Comparison of ENCODE assay signal across 13 cellular contexts in the genomic region with DNA sequence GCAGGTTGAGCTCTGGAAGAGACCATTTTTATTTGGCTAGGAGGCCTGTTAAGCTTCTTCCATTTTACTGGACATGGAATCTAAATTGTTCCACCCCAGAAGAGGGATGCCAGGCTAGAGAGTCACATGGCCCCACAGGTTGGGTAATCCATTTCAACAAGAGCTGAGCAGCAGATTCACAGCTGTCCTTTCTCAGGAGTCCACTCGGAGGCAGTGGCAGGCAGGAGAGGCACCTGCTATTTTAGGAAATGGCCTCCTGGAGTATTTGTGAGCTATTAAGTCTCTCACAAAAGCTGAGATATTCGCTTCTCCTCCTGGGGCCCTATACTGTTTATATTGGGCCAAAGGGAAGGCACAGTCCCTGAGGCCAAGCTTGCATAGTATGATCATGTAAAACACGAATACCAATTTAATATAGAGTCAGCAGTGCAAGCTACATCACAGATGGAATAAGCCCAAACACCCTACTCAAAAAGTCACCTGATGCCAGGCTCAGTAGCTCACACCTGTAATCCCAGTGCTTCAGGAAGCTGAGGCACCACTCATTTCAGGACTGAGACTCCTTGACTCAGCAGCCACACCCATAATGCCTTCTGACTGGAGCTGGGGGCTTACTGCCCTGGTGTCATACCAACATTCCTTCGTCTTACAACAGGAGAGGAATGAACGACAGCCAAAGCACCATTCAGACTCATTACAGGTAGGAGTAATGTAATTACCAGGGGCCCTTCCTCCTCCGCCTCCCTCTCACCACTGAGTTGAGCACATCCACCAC.
A peak's percentile ranks its signal among the peaks of the same experiment; 100 is the strongest.
DNase-seq lines count a peak whose midpoint lies in the region; ATAC-seq and TF ChIP-seq lines count a peak whose summit lies in the region.
"Had no signal": no experiment of that assay in that cellular context is flagged by ENCODE, and none has a peak within 500 bp of the region (broad histone marks: within the 10 kb centered on the region; RNA-seq: fewer than 3 reads in every experiment).

No MANE protein-coding gene starts in this region.

- peaks cover 2% of the 10 kb centered on the region for H3K27me3 Mint-ChIP-seq in GM23338 (ENCODE audit: insufficient read depth, low read depth, poor library complexity)
- no peaks in the 10 kb centered on the region for H3K27me3 Mint-ChIP-seq in activated T-cell treated with anti-CD3 and anti-CD28 coated beads, Interleukin-2, amount 50 U/mL, for 72 hours (ENCODE audit: low read depth)

- no peaks in the 10 kb centered on the region for H3F3A ChIP-seq in GM23338 (replicated peaks; ENCODE audit: low read depth)

- H3K27me3 ChIP-seq in GM23338 (ENCODE audit: insufficient read depth) = no peaks in the 10 kb centered on the region
- H3K27me3 ChIP-seq in osteoblast (ENCODE audit: insufficient read depth, low read length) = no peaks in the 10 kb centered on the region
- no peaks in the 10 kb centered on the region for H3K27me3 ChIP-seq in left ventricle myocardium inferior (ENCODE audit: low read depth)
- H3K27me3 ChIP-seq in effector memory CD4-positive, alpha-beta T cell (replicated peaks; ENCODE audit: control insufficient read depth, insufficient read depth, low read length, poor library complexity, severe bottlenecking) = no peaks in the 10 kb centered on the region

- H3K36me3 Mint-ChIP-seq in GM23338 (ENCODE audit: low read depth) = peaks cover 2% of the 10 kb centered on the region; the same call in 2 of the 3 replicates
- H3K36me3 Mint-ChIP-seq in activated T-cell treated with anti-CD3 and anti-CD28 coated beads, Interleukin-2, amount 50 U/mL, for 72 hours (ENCODE audit: insufficient read depth in 2 of 2) = peaks cover 6 to 16% of the 10 kb centered on the region in 2 donors

- DNase-seq in activated CD4-positive, alpha-beta T cell treated with anti-CD3 and anti-CD28 coated beads for 48 hours = peak; percentile 56
- no peak for DNase-seq in activated CD4-positive, alpha-beta T cell treated with anti-CD3 and anti-CD28 coated beads for 4 hours
- DNase-seq in GM23338 (ENCODE audit: low spot score) = peak; percentile 46
- peak; percentile 32 to 58 for DNase-seq in activated T-cell treated with anti-CD3 and anti-CD28 coated beads, Interleukin-2, amount 50 U/mL, for 72 hours
- peak; percentile 50 for DNase-seq in osteoblast (ENCODE audit: insufficient read length, low spot score, missing footprints)
- no peak for DNase-seq in mucosa of gallbladder (ENCODE audit: low spot score)
- DNase-seq in left ventricle myocardium inferior = no peak
- DNase-seq in effector memory CD4-positive, alpha-beta T cell = no peak
- DNase-seq: activated CD4-positive, CD25-positive, alpha-beta regulatory T cell treated with anti-CD3 and anti-CD28 coated beads, Interleukin-2, amount 50 U/mL, for 72 hours; activated naive CD4-positive, alpha-beta T cell treated with anti-CD3 and anti-CD28 coated beads, Interleukin-2, amount 50 U/mL, for 16 hours; NCI-H1436 treated with DMSO at 0.1 percent for 48 hours; stimulated activated naive CD4-positive, alpha-beta T cell treated with Interleukin-2 at 50 U/mL for 16 hours had no signal

- no peaks in the 10 kb centered on the region for H3K9me3 Mint-ChIP-seq in GM23338
- H3K9me3 Mint-ChIP-seq in activated T-cell treated with anti-CD3 and anti-CD28 coated beads, Interleukin-2, amount 50 U/mL, for 72 hours = peaks cover 0 to 6% of the 10 kb centered on the region in 2 donors

- H3K9me2 ChIP-seq in GM23338 (ENCODE audit: insufficient read depth) = no peaks in the 10 kb centered on the region

- no peak overlapping the region for H3K4me2 ChIP-seq in GM23338
- no peak overlapping the region for H3K4me2 ChIP-seq in osteoblast (ENCODE audit: insufficient read depth, low read length)

- H3K9me3 ChIP-seq in osteoblast (ENCODE audit: low read depth, low read length) = no peaks in the 10 kb centered on the region
- peaks cover 10% of the 10 kb centered on the region for H3K9me3 ChIP-seq in left ventricle myocardium inferior (replicated peaks)
- no peaks in the 10 kb centered on the region for H3K9me3 ChIP-seq in effector memory CD4-positive, alpha-beta T cell (ENCODE audit: control insufficient read depth, low read length)

- peak; percentile 10 to 39; a peak in 2 of 4 replicates for TF ChIP-seq CTCF in GM23338 (conservative IDR thresholded peaks at IDR 0.05; ENCODE audit: low read depth in 2 of 2)
- no peak for TF ChIP-seq CTCF in osteoblast (IDR thresholded peaks at IDR 0.05; ENCODE audit: extremely low read depth, low read depth, low read length)
- TF ChIP-seq CTCF in left ventricle myocardium inferior (IDR thresholded peaks at IDR 0.05; ENCODE audit: borderline replicate concordance) = no peak

- H3K4me1 ChIP-seq in GM23338 (ENCODE audit: insufficient read depth) = no peaks in the 10 kb centered on the region
- H3K4me1 ChIP-seq in osteoblast (ENCODE audit: insufficient read depth, low read length) = no peaks in the 10 kb centered on the region
- H3K4me1 ChIP-seq in left ventricle myocardium inferior = no peaks in the 10 kb centered on the region
- no peaks in the 10 kb centered on the region for H3K4me1 ChIP-seq in effector memory CD4-positive, alpha-beta T cell (ENCODE audit: control insufficient read depth, insufficient read depth, low read length, poor library complexity, severe bottlenecking)

- H3K27ac Mint-ChIP-seq in GM23338 = peak overlapping the region; percentile 29; the same call in 1 of the 2 replicates
- H3K27ac Mint-ChIP-seq in activated T-cell treated with anti-CD3 and anti-CD28 coated beads, Interleukin-2, amount 50 U/mL, for 72 hours = peak overlapping the region; percentile 5

- peaks cover 11% of the 10 kb centered on the region; the same call in 1 of the 2 replicates for H3K79me2 ChIP-seq in GM23338 (replicated peaks; ENCODE audit: insufficient read depth)
- no peaks in the 10 kb centered on the region for H3K79me2 ChIP-seq in osteoblast (ENCODE audit: insufficient read depth, low read length)

- H2AFZ ChIP-seq in GM23338 = no peak overlapping the region
- no peak overlapping the region for H2AFZ ChIP-seq in osteoblast (ENCODE audit: low read length)

- H4K20me1 ChIP-seq in GM23338 (replicated peaks; ENCODE audit: insufficient read depth) (0 out of 2 replicates have a peak, but pooled peaks cover 3% of the 10 kb centered on the region), osteoblast (ENCODE audit: insufficient read depth, low read length) (no peaks in the 10 kb centered on the region)

- H3K4me3 Mint-ChIP-seq in GM23338 = no peak overlapping the region
- peak overlapping the region in 1 of 2 donors; percentile 15 for H3K4me3 Mint-ChIP-seq in activated T-cell treated with anti-CD3 and anti-CD28 coated beads, Interleukin-2, amount 50 U/mL, for 72 hours

- intact Hi-C loops in left ventricle myocardium inferior (cut with micrococcal nuclease) = no loop called here

- H3K4me1 Mint-ChIP-seq in GM23338 = peaks cover 14% of the 10 kb centered on the region
- peaks cover 58% of the 10 kb centered on the region for H3K4me1 Mint-ChIP-seq in activated T-cell treated with anti-CD3 and anti-CD28 coated beads, Interleukin-2, amount 50 U/mL, for 72 hours (ENCODE audit: low read depth)

- H3K4me3 ChIP-seq in GM23338 = no peak overlapping the region
- no peak overlapping the region for H3K4me3 ChIP-seq in osteoblast (ENCODE audit: insufficient read depth, low read length)
- H3K4me3 ChIP-seq in left ventricle myocardium inferior = no peak overlapping the region
- H3K4me3 ChIP-seq in effector memory CD4-positive, alpha-beta T cell (ENCODE audit: insufficient read depth, low read depth, low read length, poor library complexity, severe bottlenecking) = no peak overlapping the region

- peak; percentile 61 for ATAC-seq in GM23338
- peak; percentile 95 to 96 for ATAC-seq in activated T-cell treated with anti-CD3 and anti-CD28 coated beads, Interleukin-2, amount 50 U/mL, for 72 hours (replicated peaks in 1 of 2)
- ATAC-seq: HepG2 had no signal

- no peaks in the 10 kb centered on the region for H3K36me3 ChIP-seq in GM23338 (ENCODE audit: insufficient read depth)
- H3K36me3 ChIP-seq in osteoblast (ENCODE audit: insufficient read depth, low read length) = no peaks in the 10 kb centered on the region
- H3K36me3 ChIP-seq in left ventricle myocardium inferior = no peaks in the 10 kb centered on the region
- no peaks in the 10 kb centered on the region for H3K36me3 ChIP-seq in effector memory CD4-positive, alpha-beta T cell (ENCODE audit: control insufficient read depth, insufficient read depth, low read length)

- H3K27ac ChIP-seq in GM23338 (ENCODE audit: low read depth) = no peak overlapping the region
- no peak overlapping the region for H3K27ac ChIP-seq in osteoblast (ENCODE audit: low read depth, low read length)
- H3K27ac ChIP-seq in left ventricle myocardium inferior (replicated peaks) = no peak overlapping the region
- H3K27ac ChIP-seq in effector memory CD4-positive, alpha-beta T cell (ENCODE audit: insufficient read depth, low read length, poor library complexity, severe bottlenecking) = no peak overlapping the region

TF ChIP-seq in GM23338, 12 proteins besides CTCF, POLR2A, EP300 and RAD21 (continues in another document):
- TF ChIP-seq EZH2 (IDR thresholded peaks at IDR 0.05; ENCODE audit: low read depth, unreplicated experiment) = no peak
- no peak for TF ChIP-seq EZH2phosphoT487 (IDR thresholded peaks at IDR 0.05; ENCODE audit: unreplicated experiment)
- TF ChIP-seq ZNF114 (CRISPR knock-in tag; IDR thresholded peaks at IDR 0.05) = no peak
- no peak for TF ChIP-seq NANOG (IDR thresholded peaks at IDR 0.05; ENCODE audit: borderline replicate concordance)
- no peak for TF ChIP-seq STAT1 (IDR thresholded peaks at IDR 0.05; ENCODE audit: unreplicated experiment)
- no peak for TF ChIP-seq ZNF331 (CRISPR knock-in tag; IDR thresholded peaks at IDR 0.05; ENCODE audit: low read depth)
- TF ChIP-seq CREB1 (CRISPR knock-in tag; IDR thresholded peaks at IDR 0.05; ENCODE audit: low read depth) = no peak

Comparison
In these comparisons a context has a peak if more than half of its experiments do, and no peak if none do; other contexts are left out.
1. DNase-seq: peak in activated CD4-positive, alpha-beta T cell treated with anti-CD3 and anti-CD28 coated beads for 48 hours (single experiment), GM23338 (single experiment), activated T-cell treated with anti-CD3 and anti-CD28 coated beads, Interleukin-2, amount 50 U/mL, for 72 hours (2 of 2) and osteoblast (single experiment); none in activated CD4-positive, alpha-beta T cell treated with anti-CD3 and anti-CD28 coated beads for 4 hours (0 of 2), mucosa of gallbladder (single experiment), left ventricle myocardium inferior (single experiment) and effector memory CD4-positive, alpha-beta T cell (0 of 3).
2. CTCF ChIP-seq: peak in GM23338 (2 of 2); none in osteoblast (single experiment) and left ventricle myocardium inferior (single experiment).